ENCODE assay signal across 2 cellular contexts in the genomic region with DNA sequence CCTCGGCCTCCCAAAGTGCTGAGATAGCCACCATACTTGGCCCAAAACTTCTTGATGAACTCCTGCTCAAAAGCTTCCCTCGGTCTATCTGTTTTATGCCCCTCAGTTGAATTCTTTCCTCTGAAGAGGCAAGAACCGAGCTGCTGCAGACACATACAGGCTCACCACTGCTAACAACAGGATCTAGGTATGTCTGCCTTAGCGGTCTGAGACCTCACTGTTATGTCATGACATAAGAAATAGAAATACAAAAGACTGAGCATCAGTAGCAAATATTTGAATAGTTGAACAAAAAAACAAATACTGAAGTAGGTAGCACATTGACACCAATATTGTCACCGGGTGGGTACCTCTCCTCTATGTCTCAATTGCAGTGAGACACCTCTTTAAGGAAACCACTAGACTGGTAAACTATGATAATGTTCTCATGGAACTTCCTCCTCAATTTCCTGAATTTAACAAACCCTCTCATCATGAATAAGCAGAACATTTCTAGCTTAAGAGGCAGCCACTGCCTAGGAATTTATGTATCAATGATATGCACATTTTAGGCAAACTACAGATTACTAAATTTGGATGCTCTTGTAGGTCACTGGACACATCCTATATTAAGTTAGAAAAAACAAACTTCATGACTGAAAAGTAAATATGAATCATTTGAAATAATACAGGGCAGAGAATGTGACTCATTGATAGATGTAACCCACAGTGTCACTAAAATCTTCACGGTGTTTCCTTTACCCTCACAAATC.
TF ChIP-seq lines count a peak whose summit lies in the region.

No MANE protein-coding gene starts in this region.

TF ChIP-seq in HepG2, 621 proteins besides CTCF, POLR2A, EP300 and RAD21:
- TF ChIP-seq ERF (CRISPR knock-in tag; IDR thresholded peaks at IDR 0.05) (no peak), ZNF720 (CRISPR knock-in tag; IDR thresholded peaks at IDR 0.05) (no peak), ZSCAN25 (CRISPR knock-in tag; IDR thresholded peaks at IDR 0.05) (no peak), ZNF256 (CRISPR knock-in tag; conservative IDR thresholded peaks at IDR 0.05) (no peak), ZNF567 (CRISPR knock-in tag; IDR thresholded peaks at IDR 0.05; ENCODE audit: borderline replicate concordance) (no peak), CBX5 (CRISPR knock-in tag; IDR thresholded peaks at IDR 0.05; ENCODE audit: borderline replicate concordance) (no peak), GLI4 (CRISPR knock-in tag; IDR thresholded peaks at IDR 0.05; ENCODE audit: borderline replicate concordance) (no peak), NR3C1 (CRISPR knock-in tag; IDR thresholded peaks at IDR 0.05) (no peak), ZNF562 (CRISPR knock-in tag; IDR thresholded peaks at IDR 0.05; ENCODE audit: borderline replicate concordance) (no peak)
- TF ChIP-seq, protein P1, sequence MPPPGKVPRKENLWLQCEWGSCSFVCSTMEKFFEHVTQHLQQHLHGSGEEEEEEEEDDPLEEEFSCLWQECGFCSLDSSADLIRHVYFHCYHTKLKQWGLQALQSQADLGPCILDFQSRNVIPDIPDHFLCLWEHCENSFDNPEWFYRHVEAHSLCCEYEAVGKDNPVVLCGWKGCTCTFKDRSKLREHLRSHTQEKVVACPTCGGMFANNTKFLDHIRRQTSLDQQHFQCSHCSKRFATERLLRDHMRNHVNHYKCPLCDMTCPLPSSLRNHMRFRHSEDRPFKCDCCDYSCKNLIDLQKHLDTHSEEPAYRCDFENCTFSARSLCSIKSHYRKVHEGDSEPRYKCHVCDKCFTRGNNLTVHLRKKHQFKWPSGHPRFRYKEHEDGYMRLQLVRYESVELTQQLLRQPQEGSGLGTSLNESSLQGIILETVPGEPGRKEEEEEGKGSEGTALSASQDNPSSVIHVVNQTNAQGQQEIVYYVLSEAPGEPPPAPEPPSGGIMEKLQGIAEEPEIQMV (CRISPR knock-in tag; IDR thresholded peaks at IDR 0.05; ENCODE audit: low read depth), result no peak

TF ChIP-seq in SK-N-SH, 30 proteins besides CTCF, POLR2A, EP300 and RAD21:
- TF ChIP-seq YY1 (IDR thresholded peaks at IDR 0.05; ENCODE audit: low read depth) (no peak), TCF12 (IDR thresholded peaks at IDR 0.05) (peak; percentile 18; the same call in 1 of the 2 replicates), FOSL2 (IDR thresholded peaks at IDR 0.05; ENCODE audit: borderline replicate concordance, low read depth) (0 out of 2 replicates have a peak, but pooled peaks have one; percentile 26), NFIC (IDR thresholded peaks at IDR 0.05; ENCODE audit: borderline replicate concordance) (no peak)
- TF ChIP-seq, protein P2, sequence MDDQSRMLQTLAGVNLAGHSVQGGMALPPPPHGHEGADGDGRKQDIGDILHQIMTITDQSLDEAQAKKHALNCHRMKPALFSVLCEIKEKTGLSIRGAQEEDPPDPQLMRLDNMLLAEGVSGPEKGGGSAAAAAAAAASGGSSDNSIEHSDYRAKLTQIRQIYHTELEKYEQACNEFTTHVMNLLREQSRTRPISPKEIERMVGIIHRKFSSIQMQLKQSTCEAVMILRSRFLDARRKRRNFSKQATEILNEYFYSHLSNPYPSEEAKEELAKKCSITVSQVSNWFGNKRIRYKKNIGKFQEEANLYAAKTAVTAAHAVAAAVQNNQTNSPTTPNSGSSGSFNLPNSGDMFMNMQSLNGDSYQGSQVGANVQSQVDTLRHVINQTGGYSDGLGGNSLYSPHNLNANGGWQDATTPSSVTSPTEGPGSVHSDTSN (IDR thresholded peaks at IDR 0.05), result peak; percentile 27; the same call in 1 of the 2 replicates
